8 cellular contexts compared by ENCODE assay signal in the genomic region with DNA sequence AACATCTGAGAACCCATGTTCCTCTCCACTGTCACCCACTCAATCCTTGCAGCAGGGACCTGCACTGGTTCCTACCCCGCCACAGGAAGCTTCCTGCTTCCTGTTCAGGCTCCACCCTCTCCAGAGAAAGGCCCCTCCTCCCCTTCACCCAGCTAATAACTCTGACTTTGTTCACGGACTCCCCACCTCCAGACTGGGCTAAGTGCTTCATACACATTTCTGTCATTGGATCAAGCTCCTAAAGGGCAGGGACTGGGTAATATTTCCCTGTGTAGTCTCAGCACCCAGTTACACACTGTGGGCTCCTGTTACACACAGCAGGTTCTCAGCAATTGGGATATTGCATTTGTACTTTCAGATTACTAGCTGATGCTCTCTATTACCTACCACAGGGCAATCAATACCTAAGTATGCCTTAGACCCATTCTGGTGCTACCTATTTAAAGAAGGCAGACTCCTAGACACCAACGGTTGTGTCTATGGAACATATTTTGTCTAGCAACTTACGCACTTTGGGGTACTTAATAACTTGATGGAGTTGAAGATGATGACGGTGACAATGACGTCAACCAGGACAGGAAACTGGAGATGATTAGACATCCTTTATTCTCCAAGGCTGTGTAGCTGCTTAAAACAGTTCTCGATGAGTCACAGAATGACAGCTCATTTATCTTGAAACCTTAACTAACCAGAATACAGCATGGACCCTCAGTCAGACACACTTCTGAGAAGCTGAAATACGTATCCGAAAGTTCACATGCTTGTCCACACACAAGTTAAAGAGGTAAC. TPM values are rescaled to one million over a fixed set of nuclear protein-coding genes. Genes with fewer than 3 reads are reported as not detected.
DNase-seq lines count a peak whose midpoint lies in the region; ATAC-seq, FAIRE-seq and TF ChIP-seq lines count a peak whose summit lies in the region.

No MANE protein-coding gene starts in this region.

- no peak overlapping the region for H3K56ac ChIP-seq in H1 (replicated peaks; ENCODE audit: insufficient read length, low read depth, low read length)

- H3K4ac ChIP-seq in H1 (replicated peaks; ENCODE audit: insufficient read length, low read depth, low read length), result no peak overlapping the region

- H4K20me1 ChIP-seq in Karpas-422 (ENCODE audit: insufficient read depth, low read depth, low read length) (no peaks in the 10 kb centered on the region), H1 (replicated peaks in 1 of 2; ENCODE audit: control insufficient read depth in 1 of 2, insufficient read depth in 2 of 2, low read length in 2 of 2) (peaks cover 1 to 2% of the 10 kb centered on the region in 2 experiments)

- H3K27me3 ChIP-seq in Karpas-422 (ENCODE audit: low read length), result no peaks in the 10 kb centered on the region
- no peaks in the 10 kb centered on the region for H3K27me3 ChIP-seq in H1 (replicated peaks in 1 of 4; ENCODE audit: control insufficient read depth in 3 of 4, extremely low read depth in 1 of 4, insufficient read depth in 3 of 4, low read length in 3 of 4)
- no peaks in the 10 kb centered on the region for H3K27me3 ChIP-seq in thymus (ENCODE audit: control insufficient read depth, insufficient read depth)

- H3K4me1 ChIP-seq in Karpas-422 (ENCODE audit: low read length) (peaks cover 71% of the 10 kb centered on the region), H1 (replicated peaks in 1 of 4; ENCODE audit: control insufficient read depth in 3 of 4, insufficient read depth in 4 of 4, low read length in 3 of 4) (peaks cover 9 to 27% (median 20%) of the 10 kb centered on the region in 4 experiments), thymus (ENCODE audit: control insufficient read depth, insufficient read depth, low read length) (peaks cover 55% of the 10 kb centered on the region)

- no peak overlapping the region for H2BK120ac ChIP-seq in H1 (replicated peaks; ENCODE audit: low read depth, low read length)

- H3K36me3 ChIP-seq in Karpas-422 (ENCODE audit: insufficient read depth, low read length), result no peaks in the 10 kb centered on the region
- no peaks in the 10 kb centered on the region for H3K36me3 ChIP-seq in H1 (ENCODE audit: control insufficient read depth in 2 of 4, insufficient read depth in 4 of 4, low read length in 3 of 4)
- H3K36me3 ChIP-seq in thymus (ENCODE audit: control insufficient read depth, insufficient read depth), result no peaks in the 10 kb centered on the region

- H3K9ac ChIP-seq in Karpas-422 (ENCODE audit: low read length) (peak overlapping the region; percentile 56), H1 (replicated peaks in 1 of 4; ENCODE audit: extremely low read depth in 1 of 4, low read depth in 3 of 4, low read length in 3 of 4) (no peak overlapping the region)

- H3K9me3 ChIP-seq in Karpas-422 (ENCODE audit: low read length) (no peaks in the 10 kb centered on the region), H1 (ENCODE audit: insufficient read depth in 2 of 2, low read depth in 1 of 2, low read length in 1 of 2) (no peaks in the 10 kb centered on the region), thymus (ENCODE audit: control insufficient read depth) (no peaks in the 10 kb centered on the region)

- DNase-seq in COLO829 (ENCODE audit: low spot score) (peak; percentile 89), Karpas-422 (peak; percentile 86), H1 (ENCODE audit: low read depth in 1 of 2, low spot score in 2 of 2) (no peak), naive B cell (no peak), DMS153 (lab: John Stamatoyannopoulos, UW) (no peak)
- DNase-seq in activated CD4-positive, alpha-beta memory T cell treated with anti-CD3 and anti-CD28 coated beads for 36 hours, result peak; percentile 75

- no peak for TF ChIP-seq CTCF in H1 (IDR thresholded peaks at IDR 0.05; ENCODE audit: control extremely low read depth in 1 of 3, insufficient read depth in 1 of 3, low read depth in 1 of 3, low read length in 3 of 3)

- no peak overlapping the region for H4K8ac ChIP-seq in H1 (ENCODE audit: extremely low read depth, insufficient read depth, low read length)

- H3K4me3 Mint-ChIP-seq in activated CD4-positive, alpha-beta memory T cell treated with anti-CD3 and anti-CD28 coated beads for 36 hours, result peak overlapping the region; percentile 75
- peak overlapping the region; percentile 77 to 94 (median 84) for H3K4me3 Mint-ChIP-seq in naive B cell

- no peak overlapping the region for H4K5ac ChIP-seq in H1 (ENCODE audit: insufficient read length, low read depth, low read length)

- H2AK5ac ChIP-seq in H1 (ENCODE audit: low read depth, low read length), result no peak overlapping the region; the same call in 1 of the 2 replicates

- ATAC-seq in naive B cell (ENCODE audit: low read depth in 2 of 2), result peak; percentile 11 to 17
- no peak for ATAC-seq in HG03442 (IDR thresholded peaks at IDR 0.05; ENCODE audit: unreplicated experiment)

- CTCF ChIA-PET in activated CD4-positive, alpha-beta memory T cell treated with anti-CD3 and anti-CD28 coated beads for 36 hours (lab: Charles Lee), result interaction anchor here (0.7 to 1.5 kb wide), 6 partner anchors 18 to 61 kb away, joined by 3 to 6 read pairs (median 3); a partner anchor contains a TSS
- CTCF ChIA-PET in H1 (lab: Charles Lee; ENCODE audit: partially characterized antibody), result interaction anchor here (1.0 to 1.3 kb wide), 5 partner anchors 10 to 440 kb away, joined by 3 to 4 read pairs (median 3); no protein-coding TSS in a partner anchor

- peaks cover 83% of the 10 kb centered on the region for H3K79me2 ChIP-seq in Karpas-422 (ENCODE audit: low read length)
- H3K79me2 ChIP-seq in H1 (ENCODE audit: control insufficient read depth in 1 of 2, insufficient read depth in 2 of 2, low read length in 2 of 2), result no peaks in the 10 kb centered on the region

- no peaks in the 10 kb centered on the region for H3K9me2 ChIP-seq in Karpas-422 (replicated peaks; ENCODE audit: insufficient read depth, low read length)

- no peaks in the 10 kb centered on the region for H3K9me3 Mint-ChIP-seq in activated CD4-positive, alpha-beta memory T cell treated with anti-CD3 and anti-CD28 coated beads for 36 hours
- H3K9me3 Mint-ChIP-seq in naive B cell, result no peaks in the 10 kb centered on the region

- H3K27ac Mint-ChIP-seq in activated CD4-positive, alpha-beta memory T cell treated with anti-CD3 and anti-CD28 coated beads for 36 hours, result peak overlapping the region; percentile 98
- H3K27ac Mint-ChIP-seq in naive B cell, result peak overlapping the region; percentile 38 to 98 (median 92)

- no peak for TF ChIP-seq POLR2A in H1 (IDR thresholded peaks at IDR 0.05; ENCODE audit: control extremely low read depth in 1 of 2, low read depth in 2 of 2, low read length in 2 of 2)

- H3K14ac ChIP-seq in H1 (ENCODE audit: insufficient read length), result no peak overlapping the region

- peak overlapping the region; percentile 27; the same call in 1 of the 2 replicates for H3K18ac ChIP-seq in H1 (ENCODE audit: extremely low read depth, low read length)

- H3K36me3 Mint-ChIP-seq in activated CD4-positive, alpha-beta memory T cell treated with anti-CD3 and anti-CD28 coated beads for 36 hours, result no peaks in the 10 kb centered on the region
- H3K36me3 Mint-ChIP-seq in naive B cell, result no peaks in the 10 kb centered on the region

- H3K79me1 ChIP-seq in H1 (ENCODE audit: low read depth, low read length), result peaks cover 1% of the 10 kb centered on the region; the same call in 1 of the 2 replicates

- POLR2A ChIA-PET in activated CD4-positive, alpha-beta memory T cell treated with anti-CD3 and anti-CD28 coated beads for 36 hours (lab: Charles Lee), result interaction anchor here (0.9 to 1.6 kb wide), 6 partner anchors 8 to 539 kb away, joined by 3 to 7 read pairs (median 4); a partner anchor contains a TSS
- POLR2A ChIA-PET in H1 (lab: Charles Lee; ENCODE audit: partially characterized antibody), result no interaction called here

- H3K27ac ChIP-seq in Karpas-422 (ENCODE audit: low read length), result peak overlapping the region; percentile 94
- H3K27ac ChIP-seq in H1 (ENCODE audit: low read depth, low read length), result no peak overlapping the region
- H3K27ac ChIP-seq in thymus (ENCODE audit: low read depth), result peak overlapping the region; percentile 87

- TF ChIP-seq RAD21 in H1 (IDR thresholded peaks at IDR 0.05 in 1 of 2, conservative IDR thresholded peaks at IDR 0.05 in 1 of 2; ENCODE audit: low read depth in 2 of 2, low read length in 2 of 2), result no peak

- H2BK12ac ChIP-seq in H1 (ENCODE audit: low read depth, low read length), result no peak overlapping the region; the same call in 1 of the 2 replicates

- 91% methylated on average over 9 of the region's 9 CpGs; no CpG with 5 or more reads in 1 of the 2 experiments for WGBS in H1 (ENCODE audit: extremely low coverage in 1 of 2, insufficient coverage in 1 of 2, insufficient read length in 1 of 2, insufficient replicate concordance in 2 of 2, low coverage in 1 of 2, low lambda C conversion rate in 2 of 2, missing lambda C conversion rate in 1 of 2), 2 experiments
- 44% methylated on average over 9 of the region's 9 CpGs for WGBS in thymus

- no peak overlapping the region for H4K91ac ChIP-seq in H1 (replicated peaks; ENCODE audit: insufficient read length, low read length)

- H2AFZ ChIP-seq in Karpas-422 (ENCODE audit: low read length) (peak overlapping the region; percentile 4; the same call in 1 of the 2 replicates), H1 (ENCODE audit: low read length) (no peak overlapping the region)

- H2BK15ac ChIP-seq in H1 (ENCODE audit: low read length), result no peak overlapping the region

- H2BK20ac ChIP-seq in H1 (ENCODE audit: low read length), result 0 out of 2 replicates have a peak overlapping the region, but pooled peaks have one; percentile 57

- H2BK5ac ChIP-seq in H1 (ENCODE audit: low read depth, low read length), result no peak overlapping the region

- H3K27me3 Mint-ChIP-seq in activated CD4-positive, alpha-beta memory T cell treated with anti-CD3 and anti-CD28 coated beads for 36 hours, result no peaks in the 10 kb centered on the region
- no peaks in the 10 kb centered on the region for H3K27me3 Mint-ChIP-seq in naive B cell

- FAIRE-seq in H1 (lab: Jason Lieb, UNC), result no peak

- TF ChIP-seq EP300 in H1 (IDR thresholded peaks at IDR 0.05; ENCODE audit: borderline replicate concordance in 1 of 2, low read depth in 2 of 2, low read length in 2 of 2), result no peak

- H3K4me2 ChIP-seq in Karpas-422 (ENCODE audit: low read depth, low read length, poor library complexity, severe bottlenecking) (peak overlapping the region; percentile 70), H1 (ENCODE audit: insufficient read depth in 1 of 2, low read depth in 2 of 2, low read length in 2 of 2) (no peak overlapping the region; a peak in 1 of 4 replicates)

- peak overlapping the region; percentile 41 for H3K4me3 ChIP-seq in Karpas-422 (ENCODE audit: low read length)
- H3K4me3 ChIP-seq in H1 (ENCODE audit: extremely low read depth in 1 of 4, insufficient read depth in 2 of 4, low read depth in 3 of 4, low read length in 4 of 4), result no peak overlapping the region
- H3K4me3 ChIP-seq in thymus (ENCODE audit: low read length), result no peak overlapping the region

- peaks cover 71% of the 10 kb centered on the region for H3K4me1 Mint-ChIP-seq in activated CD4-positive, alpha-beta memory T cell treated with anti-CD3 and anti-CD28 coated beads for 36 hours (ENCODE audit: low read depth)
- H3K4me1 Mint-ChIP-seq in naive B cell, result peaks cover 65 to 81% (median 76%) of the 10 kb centered on the region in 3 donors

- no peak overlapping the region for H3K23ac ChIP-seq in H1 (ENCODE audit: insufficient read length)

- intact Hi-C loops in activated CD4-positive, alpha-beta memory T cell treated with anti-CD3 and anti-CD28 coated beads for 36 hours (cut with micrococcal nuclease), result loop anchor here (1.0 to 5.0 kb wide), 7 partner anchors 7 to 830 kb away; a partner anchor contains a TSS

- H3K23me2 ChIP-seq in H1 (ENCODE audit: low read depth, low read length), result no peaks in the 10 kb centered on the region

RNA-seq across cellular contexts. Expression of a gene that starts 58.1 kb away (rescaled TPM):
- 20.0 and 20.8 TPM in 2 replicates for total RNA-seq in Karpas-422 (2014; rRNA removed; shearing (Covaris generic); ENCODE audit: low replicate concordance)
- under 1 TPM; 0.51 to 0.76 TPM for total RNA-seq in activated CD4-positive, alpha-beta memory T cell treated with anti-CD3 and anti-CD28 coated beads for 36 hours
- 5.6 and 5.7 TPM in 2 replicates for total RNA-seq in H1 (2021; fragmentation: NEBNext Ultra II Directional; extraction: Animal tissue kit (Norgen Biotek cat#: 25700))
- polyA plus RNA-seq in H1 (2011; rRNA removed), result 2.1 and 2.7 TPM in 2 replicates
- 3.0 TPM for polyA plus RNA-seq in H1 (2011; cell fraction: cytosol; rRNA removed)
- 3.8 TPM for polyA plus RNA-seq in H1 (2011; cell fraction: nucleus; rRNA removed)
- 2.1 to 2.6 TPM (median 2.2 TPM) in 4 replicates for polyA plus RNA-seq in H1 (2012, experiment 1 of 2)
- polyA plus RNA-seq in H1 (2012, experiment 2 of 2), result 0.34 TPM
- polyA plus RNA-seq in H1 (2013, experiment 1 of 2), result 4.8 TPM
- 4.9 TPM for polyA plus RNA-seq in H1 (2013, experiment 2 of 2)
- 4.6 and 6.1 TPM in 2 replicates for polyA minus RNA-seq in H1 (2011; rRNA and poly(A)+ RNA removed)
- 4.1 TPM for polyA minus RNA-seq in H1 (2011; cell fraction: cytosol; rRNA and poly(A)+ RNA removed)
- 11.6 TPM for polyA minus RNA-seq in H1 (2011; cell fraction: nucleus; rRNA and poly(A)+ RNA removed)
- 1 to 10 TPM in 3 of 6 donors, under 1 TPM in 3; 0.37 to 2.7 (median 1.1) TPM for polyA plus RNA-seq in naive B cell (ENCODE audit: low read depth in 6 of 6)
- 5.2 TPM for polyA plus RNA-seq in thymus

Comparison
In these comparisons a context has a peak if more than half of its experiments do, and no peak if none do; other contexts are left out.
1. DNase-seq: peak in COLO829 (single experiment), Karpas-422 (single experiment) and activated CD4-positive, alpha-beta memory T cell treated with anti-CD3 and anti-CD28 coated beads for 36 hours (single experiment); none in H1 (0 of 2), naive B cell (single experiment) and DMS153 (single experiment).